Comparison of ENCODE assay signal across 1 cellular context in genomic region chr6:1197309-1197708, GRCh38.
TF ChIP-seq lines count a peak whose summit lies in the region.

No MANE protein-coding gene starts in this region.

TF ChIP-seq in HepG2, 621 proteins besides CTCF, POLR2A, EP300 and RAD21 (continued from another document):
- TF ChIP-seq FOXP4 (CRISPR knock-in tag; IDR thresholded peaks at IDR 0.05) = peak; percentile 81
- no peak for TF ChIP-seq ZKSCAN8 (CRISPR knock-in tag; IDR thresholded peaks at IDR 0.05; ENCODE audit: borderline replicate concordance)
- TF ChIP-seq ZNF598 (CRISPR knock-in tag; IDR thresholded peaks at IDR 0.05; ENCODE audit: borderline replicate concordance) = no peak
- no peak for TF ChIP-seq NCOA5 (CRISPR knock-in tag; IDR thresholded peaks at IDR 0.05)
- no peak for TF ChIP-seq ZBTB14 (CRISPR knock-in tag; IDR thresholded peaks at IDR 0.05)
- TF ChIP-seq PAXIP1 (CRISPR knock-in tag; conservative IDR thresholded peaks at IDR 0.05) = peak; percentile 28; the same call in 1 of the 2 replicates
- TF ChIP-seq MXD1 (CRISPR knock-in tag; IDR thresholded peaks at IDR 0.05) = no peak
- peak; percentile 79; the same call in 1 of the 2 replicates for TF ChIP-seq ETV5 (CRISPR knock-in tag; IDR thresholded peaks at IDR 0.05; ENCODE audit: borderline replicate concordance)
- TF ChIP-seq ZNF276 (CRISPR knock-in tag; IDR thresholded peaks at IDR 0.05; ENCODE audit: low read depth) = no peak
- TF ChIP-seq GATAD2A (CRISPR knock-in tag; IDR thresholded peaks at IDR 0.05) = peak; percentile 77
- no peak for TF ChIP-seq PTBP1 (IDR thresholded peaks at IDR 0.05; ENCODE audit: low read depth, low read length, poor library complexity, severe bottlenecking)
- no peak for TF ChIP-seq ZBTB1 (CRISPR knock-in tag; IDR thresholded peaks at IDR 0.05; ENCODE audit: borderline replicate concordance)
- peak; percentile 78 for TF ChIP-seq FOXA3 (CRISPR knock-in tag; IDR thresholded peaks at IDR 0.05)
- no peak for TF ChIP-seq ISL2 (CRISPR knock-in tag; IDR thresholded peaks at IDR 0.05)
- no peak for TF ChIP-seq JDP2 (CRISPR knock-in tag; IDR thresholded peaks at IDR 0.05; ENCODE audit: borderline replicate concordance)
- no peak for TF ChIP-seq NR2C2 (CRISPR knock-in tag; IDR thresholded peaks at IDR 0.05; ENCODE audit: borderline replicate concordance)
- no peak for TF ChIP-seq SALL2 (CRISPR knock-in tag; IDR thresholded peaks at IDR 0.05)
- no peak for TF ChIP-seq CREBL2 (CRISPR knock-in tag; IDR thresholded peaks at IDR 0.05; ENCODE audit: borderline replicate concordance)
- TF ChIP-seq SOX5 (CRISPR knock-in tag; IDR thresholded peaks at IDR 0.05; ENCODE audit: borderline replicate concordance) = peak; percentile 82
- peak; percentile 23; the same call in 1 of the 2 replicates for TF ChIP-seq FOSL2 (CRISPR knock-in tag; IDR thresholded peaks at IDR 0.05)
- no peak for TF ChIP-seq GMEB2 (CRISPR knock-in tag; IDR thresholded peaks at IDR 0.05; ENCODE audit: low read depth)
- peak; percentile 50; the same call in 1 of the 2 replicates for TF ChIP-seq SKIL (CRISPR knock-in tag; IDR thresholded peaks at IDR 0.05; ENCODE audit: borderline replicate concordance)
- TF ChIP-seq ZNF30 (CRISPR knock-in tag; IDR thresholded peaks at IDR 0.05) = no peak
- peak; percentile 39 for TF ChIP-seq TEAD3 (CRISPR knock-in tag; optimal IDR thresholded peaks at IDR 0.05; ENCODE audit: borderline replicate concordance)
- TF ChIP-seq STAT5B (CRISPR knock-in tag; IDR thresholded peaks at IDR 0.05) = no peak
- no peak for TF ChIP-seq ARID4A (CRISPR knock-in tag; IDR thresholded peaks at IDR 0.05; ENCODE audit: borderline replicate concordance)
- 0 out of 2 replicates have a peak, but pooled peaks have one; percentile 15 for TF ChIP-seq FOXK1 (CRISPR knock-in tag; IDR thresholded peaks at IDR 0.05; ENCODE audit: borderline replicate concordance, low read depth)
- no peak for TF ChIP-seq TGIF2 (CRISPR knock-in tag; IDR thresholded peaks at IDR 0.05)
